1 cellular context compared by ENCODE assay signal in genomic region chr20:62918137-62918536, GRCh38.
A peak's percentile ranks its signal among the peaks of the same experiment; 100 is the strongest.
TF ChIP-seq lines count a peak whose summit lies in the region.

No MANE protein-coding gene starts in this region.

TF ChIP-seq in GM12878, 131 proteins besides CTCF, POLR2A, EP300 and RAD21:
- TF ChIP-seq SP1 (IDR thresholded peaks at IDR 0.05; ENCODE audit: low read depth, low read length), result no peak
- peak; percentile 80 for TF ChIP-seq RUNX3 (IDR thresholded peaks at IDR 0.05; ENCODE audit: low read length)
- peak; percentile 10; the same call in 1 of the 2 replicates for TF ChIP-seq EED (IDR thresholded peaks at IDR 0.05; ENCODE audit: low read depth)
- TF ChIP-seq PAX5 (IDR thresholded peaks at IDR 0.05; ENCODE audit: borderline replicate concordance, low read depth, low read length), result peak; percentile 80
- no peak for TF ChIP-seq ZBTB33 (IDR thresholded peaks at IDR 0.05)
- TF ChIP-seq NFIC (IDR thresholded peaks at IDR 0.05; ENCODE audit: low read depth, low read length), result peak; percentile 28; the same call in 1 of the 2 replicates
- TF ChIP-seq IKZF2 (IDR thresholded peaks at IDR 0.05), result peak; percentile 15 to 52; a peak in 1 of 4 replicates
- TF ChIP-seq IRF5 (IDR thresholded peaks at IDR 0.05; ENCODE audit: borderline replicate concordance), result no peak
- 0 out of 4 replicates have a peak, but pooled peaks of 1 of the 2 experiments have one; percentile 37 for TF ChIP-seq BHLHE40 (IDR thresholded peaks at IDR 0.05; ENCODE audit: borderline replicate concordance in 1 of 2, low read depth in 2 of 2, low read length in 1 of 2)
- TF ChIP-seq RELB (IDR thresholded peaks at IDR 0.05; ENCODE audit: low read depth), result 0 out of 2 replicates have a peak, but pooled peaks have one; percentile 23
- no peak for TF ChIP-seq LARP7 (IDR thresholded peaks at IDR 0.05)
- no peak for TF ChIP-seq ASH2L (IDR thresholded peaks at IDR 0.05; ENCODE audit: borderline replicate concordance, low read depth)
- 0 out of 2 replicates have a peak, but pooled peaks have one; percentile 29 for TF ChIP-seq MTA2 (IDR thresholded peaks at IDR 0.05; ENCODE audit: low read depth)
- peak; percentile 93 for TF ChIP-seq TCF7 (IDR thresholded peaks at IDR 0.05; ENCODE audit: borderline replicate concordance)
- no peak for TF ChIP-seq SREBF1 (IDR thresholded peaks at IDR 0.05; ENCODE audit: low read length)
- 0 out of 2 replicates have a peak, but pooled peaks have one; percentile 24 for TF ChIP-seq ATF2 (IDR thresholded peaks at IDR 0.05; ENCODE audit: low read length)
